14 cellular contexts compared by ENCODE assay signal in genomic region chr19:16115309-16116039, GRCh38. TPM values are rescaled to one million over a fixed set of nuclear protein-coding genes. Genes with fewer than 3 reads are reported as not detected.
DNase-seq lines count a peak whose midpoint lies in the region; ATAC-seq lines count a peak whose summit lies in the region.
"Had no signal": no experiment of that assay in that cellular context is flagged by ENCODE, and none has a peak within 500 bp of the region (broad histone marks: within the 10 kb centered on the region; RNA-seq: fewer than 3 reads in every experiment).

No MANE protein-coding gene starts in this region.

- peaks cover 77% of the 10 kb centered on the region for H3K4me1 Mint-ChIP-seq in activated T-cell treated with anti-CD3 and anti-CD28 coated beads, Interleukin-2, amount 50 U/mL, for 24 hours (ENCODE audit: low read depth)
- peaks cover 82% of the 10 kb centered on the region for H3K4me1 Mint-ChIP-seq in activated CD4-positive, alpha-beta memory T cell treated with anti-CD3 and anti-CD28 coated beads, Interleukin-2, amount 10 ng/mL, durations not matched to agents 7 days and 5 days
- H3K4me1 Mint-ChIP-seq in stimulated activated effector memory CD8-positive, alpha-beta T cell treated with anti-CD3 and anti-CD28 coated beads, Interleukin-12 subunit alpha, Interleukin-12 subunit beta, amount 100 ng/mL, for 72 hours = peaks cover 68% of the 10 kb centered on the region

- POLR2A ChIA-PET in activated CD4-positive, alpha-beta memory T cell treated with anti-CD3 and anti-CD28 coated beads, Interleukin-2, amount 10 ng/mL, durations not matched to agents 7 days and 5 days (lab: Charles Lee) = interaction anchor here (0.9 to 3.4 kb wide), 9 partner anchors 18 to 79 kb away, joined by 3 to 21 read pairs (median 4); partner anchors contain the start of genes FAM32A, HSH2D and TPM4

- H3K4me1 ChIP-seq in effector memory CD4-positive, alpha-beta T cell (ENCODE audit: control insufficient read depth, insufficient read depth, low read length, poor library complexity, severe bottlenecking) = peaks cover 29% of the 10 kb centered on the region

- H3K4me3 ChIP-seq in effector memory CD4-positive, alpha-beta T cell (ENCODE audit: insufficient read depth, low read depth, low read length, poor library complexity, severe bottlenecking) = no peak overlapping the region
- H3K4me3 ChIP-seq: prostate gland, thoracic aorta had no signal

- H3K27me3 Mint-ChIP-seq in activated T-cell treated with anti-CD3 and anti-CD28 coated beads, Interleukin-2, amount 50 U/mL, for 24 hours = no peaks in the 10 kb centered on the region
- no peaks in the 10 kb centered on the region for H3K27me3 Mint-ChIP-seq in activated CD4-positive, alpha-beta memory T cell treated with anti-CD3 and anti-CD28 coated beads, Interleukin-2, amount 10 ng/mL, durations not matched to agents 7 days and 5 days

- CTCF ChIA-PET in activated CD4-positive, alpha-beta memory T cell treated with anti-CD3 and anti-CD28 coated beads, Interleukin-2, amount 10 ng/mL, durations not matched to agents 7 days and 5 days (lab: Charles Lee) = interaction anchor here (0.7 kb wide), 1 partner anchor 16 kb away, joined by 3 read pairs; no protein-coding TSS in a partner anchor

- H3K4me3 Mint-ChIP-seq in activated T-cell treated with anti-CD3 and anti-CD28 coated beads, Interleukin-2, amount 50 U/mL, for 24 hours = peak overlapping the region; percentile 44
- H3K4me3 Mint-ChIP-seq in activated CD4-positive, alpha-beta memory T cell treated with anti-CD3 and anti-CD28 coated beads, Interleukin-2, amount 10 ng/mL, durations not matched to agents 7 days and 5 days = no peak overlapping the region
- H3K4me3 Mint-ChIP-seq in stimulated activated effector memory CD8-positive, alpha-beta T cell treated with anti-CD3 and anti-CD28 coated beads, Interleukin-12 subunit alpha, Interleukin-12 subunit beta, amount 100 ng/mL, for 72 hours = peak overlapping the region; percentile 13

- DNase-seq in activated T-cell treated with anti-CD3 and anti-CD28 coated beads, Interleukin-2, amount 50 U/mL, for 24 hours = no peak
- DNase-seq in activated T-cell treated with anti-CD3 and anti-CD28 coated beads, Interleukin-2, amount 50 U/mL, for 48 hours = no peak
- DNase-seq in activated CD4-positive, alpha-beta memory T cell treated with anti-CD3 and anti-CD28 coated beads, Interleukin-2, amount 10 ng/mL, durations not matched to agents 7 days and 5 days = no peak
- DNase-seq in hypothalamus (lab: John Stamatoyannopoulos, UW) = peak in 31 of 51 donors; percentile 1 to 62 (median 30)
- DNase-seq in stimulated activated effector memory CD8-positive, alpha-beta T cell treated with anti-CD3 and anti-CD28 coated beads, Interleukin-12 subunit alpha, Interleukin-12 subunit beta, amount 100 ng/mL, for 72 hours (ENCODE audit: low spot score in 2 of 2) = no peak
- DNase-seq in NCI-H748 (lab: John Stamatoyannopoulos, UW; ENCODE audit: unreplicated experiment) = no peak
- no peak for DNase-seq in effector memory CD4-positive, alpha-beta T cell
- DNase-seq: cerebellar nuclear complex, EL, NCI-H1092 treated with DMSO at 0.1 percent for 48 hours had no signal

- H3K27ac Mint-ChIP-seq in activated T-cell treated with anti-CD3 and anti-CD28 coated beads, Interleukin-2, amount 50 U/mL, for 24 hours = peak overlapping the region; percentile 98
- peak overlapping the region; percentile 41 for H3K27ac Mint-ChIP-seq in activated CD4-positive, alpha-beta memory T cell treated with anti-CD3 and anti-CD28 coated beads, Interleukin-2, amount 10 ng/mL, durations not matched to agents 7 days and 5 days
- H3K27ac Mint-ChIP-seq in stimulated activated effector memory CD8-positive, alpha-beta T cell treated with anti-CD3 and anti-CD28 coated beads, Interleukin-12 subunit alpha, Interleukin-12 subunit beta, amount 100 ng/mL, for 72 hours = peak overlapping the region; percentile 73

- no peaks in the 10 kb centered on the region for H3K27me3 ChIP-seq in effector memory CD4-positive, alpha-beta T cell (replicated peaks; ENCODE audit: control insufficient read depth, insufficient read depth, low read length, poor library complexity, severe bottlenecking)

- H3K9me3 Mint-ChIP-seq in activated T-cell treated with anti-CD3 and anti-CD28 coated beads, Interleukin-2, amount 50 U/mL, for 24 hours = no peaks in the 10 kb centered on the region
- no peaks in the 10 kb centered on the region for H3K9me3 Mint-ChIP-seq in activated CD4-positive, alpha-beta memory T cell treated with anti-CD3 and anti-CD28 coated beads, Interleukin-2, amount 10 ng/mL, durations not matched to agents 7 days and 5 days
- no peaks in the 10 kb centered on the region for H3K9me3 Mint-ChIP-seq in stimulated activated effector memory CD8-positive, alpha-beta T cell treated with anti-CD3 and anti-CD28 coated beads, Interleukin-12 subunit alpha, Interleukin-12 subunit beta, amount 100 ng/mL, for 72 hours

- peaks cover 79% of the 10 kb centered on the region for H3K36me3 Mint-ChIP-seq in activated T-cell treated with anti-CD3 and anti-CD28 coated beads, Interleukin-2, amount 50 U/mL, for 24 hours (ENCODE audit: low read depth)
- H3K36me3 Mint-ChIP-seq in activated CD4-positive, alpha-beta memory T cell treated with anti-CD3 and anti-CD28 coated beads, Interleukin-2, amount 10 ng/mL, durations not matched to agents 7 days and 5 days (ENCODE audit: low read depth) = peaks cover 61% of the 10 kb centered on the region
- H3K36me3 Mint-ChIP-seq in stimulated activated effector memory CD8-positive, alpha-beta T cell treated with anti-CD3 and anti-CD28 coated beads, Interleukin-12 subunit alpha, Interleukin-12 subunit beta, amount 100 ng/mL, for 72 hours = peaks cover 87% of the 10 kb centered on the region

- peaks cover 19% of the 10 kb centered on the region for H3K36me3 ChIP-seq in effector memory CD4-positive, alpha-beta T cell (ENCODE audit: control insufficient read depth, insufficient read depth, low read length)

- H3K9me3 ChIP-seq in effector memory CD4-positive, alpha-beta T cell (ENCODE audit: control insufficient read depth, low read length) = no peaks in the 10 kb centered on the region
- H3K9me3 ChIP-seq: prostate gland, thoracic aorta had no signal

- ATAC-seq in stimulated activated effector memory CD8-positive, alpha-beta T cell treated with anti-CD3 and anti-CD28 coated beads, Interleukin-12 subunit alpha, Interleukin-12 subunit beta, amount 100 ng/mL, for 72 hours = no peak
- ATAC-seq in GM19395 (IDR thresholded peaks at IDR 0.05; ENCODE audit: unreplicated experiment) = no peak

- H3K27ac ChIP-seq in effector memory CD4-positive, alpha-beta T cell (ENCODE audit: insufficient read depth, low read length, poor library complexity, severe bottlenecking) = no peak overlapping the region
- H3K27ac ChIP-seq: prostate gland, thoracic aorta had no signal

RNA-seq across cellular contexts. Expression of gene RAB8A, which starts 3.8 kb away (rescaled TPM):
- 100 to 1,000 TPM; 141 to 147 TPM for total RNA-seq in activated CD4-positive, alpha-beta memory T cell treated with anti-CD3 and anti-CD28 coated beads, Interleukin-2, amount 10 ng/mL, durations not matched to agents 7 days and 5 days

RNA-seq across cellular contexts. Expression of gene HSH2D, which starts 28.0 kb away (rescaled TPM):
- 100 to 1,000 TPM; 101 to 110 TPM for total RNA-seq in activated CD4-positive, alpha-beta memory T cell treated with anti-CD3 and anti-CD28 coated beads, Interleukin-2, amount 10 ng/mL, durations not matched to agents 7 days and 5 days
- total RNA-seq: fibroblast of villous mesenchyme had no signal

RNA-seq across cellular contexts. Expression of gene TPM4, which starts 39.2 kb away (rescaled TPM):
- total RNA-seq in activated CD4-positive, alpha-beta memory T cell treated with anti-CD3 and anti-CD28 coated beads, Interleukin-2, amount 10 ng/mL, durations not matched to agents 7 days and 5 days = 100 to 1,000 TPM; 592 to 611 TPM

RNA-seq across cellular contexts. Expression of gene CIB3, which starts 57.9 kb away (rescaled TPM):
- not detected for total RNA-seq in activated CD4-positive, alpha-beta memory T cell treated with anti-CD3 and anti-CD28 coated beads, Interleukin-2, amount 10 ng/mL, durations not matched to agents 7 days and 5 days
- total RNA-seq: fibroblast of villous mesenchyme, prostate gland, thoracic aorta had no signal

Comparison
In these comparisons a context has a peak if more than half of its experiments do, and no peak if none do; other contexts are left out.
1. DNase-seq: peak in hypothalamus (31 of 51); none in activated T-cell treated with anti-CD3 and anti-CD28 coated beads, Interleukin-2, amount 50 U/mL, for 24 hours (single experiment), activated T-cell treated with anti-CD3 and anti-CD28 coated beads, Interleukin-2, amount 50 U/mL, for 48 hours (0 of 2), activated CD4-positive, alpha-beta memory T cell treated with anti-CD3 and anti-CD28 coated beads, Interleukin-2, amount 10 ng/mL, durations not matched to agents 7 days and 5 days (single experiment), stimulated activated effector memory CD8-positive, alpha-beta T cell treated with anti-CD3 and anti-CD28 coated beads, Interleukin-12 subunit alpha, Interleukin-12 subunit beta, amount 100 ng/mL, for 72 hours (0 of 2), NCI-H748 (single experiment) and effector memory CD4-positive, alpha-beta T cell (0 of 3).
2. H3K27ac Mint-ChIP-seq: peak in every context shown above with its lines; median percentile 98 in activated T-cell treated with anti-CD3 and anti-CD28 coated beads, Interleukin-2, amount 50 U/mL, for 24 hours; 73 in stimulated activated effector memory CD8-positive, alpha-beta T cell treated with anti-CD3 and anti-CD28 coated beads, Interleukin-12 subunit alpha, Interleukin-12 subunit beta, amount 100 ng/mL, for 72 hours; 41 in activated CD4-positive, alpha-beta memory T cell treated with anti-CD3 and anti-CD28 coated beads, Interleukin-2, amount 10 ng/mL, durations not matched to agents 7 days and 5 days.